In the genomic region with DNA sequence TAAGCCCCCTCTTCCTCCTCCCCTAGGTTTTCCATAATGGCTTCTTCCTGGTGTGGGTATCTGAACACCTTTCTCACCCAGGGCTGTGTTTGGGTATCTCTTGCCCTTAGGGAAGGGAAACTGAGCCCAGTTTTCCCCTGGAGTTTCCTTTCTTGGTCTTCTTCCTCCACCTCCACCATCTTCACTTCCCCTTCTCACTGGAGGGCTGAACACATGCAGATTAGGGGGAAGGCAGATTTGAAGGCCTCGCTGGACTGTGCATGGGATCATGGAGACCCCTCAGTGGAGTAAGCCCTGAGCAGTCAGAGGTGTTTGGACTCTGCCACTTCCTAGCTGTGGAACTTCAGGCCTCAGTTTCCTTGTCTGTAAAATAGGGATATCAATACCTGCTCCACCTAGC, we compare ENCODE assay signal across 1 cellular context.
A peak's percentile ranks its signal among the peaks of the same experiment; 100 is the strongest.
TF ChIP-seq lines count a peak whose summit lies in the region.

No MANE protein-coding gene starts in this region.

TF ChIP-seq in HepG2, 621 proteins besides CTCF, POLR2A, EP300 and RAD21:
- TF ChIP-seq FOXP1 (IDR thresholded peaks at IDR 0.05) (no peak), FOXP1 (CRISPR knock-in tag; IDR thresholded peaks at IDR 0.05) (no peak), SAP130 (CRISPR knock-in tag; IDR thresholded peaks at IDR 0.05; ENCODE audit: low read depth) (no peak), ZNF629 (CRISPR knock-in tag; conservative IDR thresholded peaks at IDR 0.05) (peak; percentile 52; the same call in 1 of the 2 replicates)
- TF ChIP-seq, protein P1, sequence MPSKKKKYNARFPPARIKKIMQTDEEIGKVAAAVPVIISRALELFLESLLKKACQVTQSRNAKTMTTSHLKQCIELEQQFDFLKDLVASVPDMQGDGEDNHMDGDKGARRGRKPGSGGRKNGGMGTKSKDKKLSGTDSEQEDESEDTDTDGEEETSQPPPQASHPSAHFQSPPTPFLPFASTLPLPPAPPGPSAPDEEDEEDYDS (CRISPR knock-in tag; IDR thresholded peaks at IDR 0.05) = no peak
- TF ChIP-seq, protein P2, sequence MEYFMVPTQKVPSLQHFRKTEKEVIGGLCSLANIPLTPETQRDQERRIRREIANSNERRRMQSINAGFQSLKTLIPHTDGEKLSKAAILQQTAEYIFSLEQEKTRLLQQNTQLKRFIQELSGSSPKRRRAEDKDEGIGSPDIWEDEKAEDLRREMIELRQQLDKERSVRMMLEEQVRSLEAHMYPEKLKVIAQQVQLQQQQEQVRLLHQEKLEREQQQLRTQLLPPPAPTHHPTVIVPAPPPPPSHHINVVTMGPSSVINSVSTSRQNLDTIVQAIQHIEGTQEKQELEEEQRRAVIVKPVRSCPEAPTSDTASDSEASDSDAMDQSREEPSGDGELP (IDR thresholded peaks at IDR 0.05; ENCODE audit: borderline replicate concordance, low read depth) = no peak
- TF ChIP-seq, protein P3, sequence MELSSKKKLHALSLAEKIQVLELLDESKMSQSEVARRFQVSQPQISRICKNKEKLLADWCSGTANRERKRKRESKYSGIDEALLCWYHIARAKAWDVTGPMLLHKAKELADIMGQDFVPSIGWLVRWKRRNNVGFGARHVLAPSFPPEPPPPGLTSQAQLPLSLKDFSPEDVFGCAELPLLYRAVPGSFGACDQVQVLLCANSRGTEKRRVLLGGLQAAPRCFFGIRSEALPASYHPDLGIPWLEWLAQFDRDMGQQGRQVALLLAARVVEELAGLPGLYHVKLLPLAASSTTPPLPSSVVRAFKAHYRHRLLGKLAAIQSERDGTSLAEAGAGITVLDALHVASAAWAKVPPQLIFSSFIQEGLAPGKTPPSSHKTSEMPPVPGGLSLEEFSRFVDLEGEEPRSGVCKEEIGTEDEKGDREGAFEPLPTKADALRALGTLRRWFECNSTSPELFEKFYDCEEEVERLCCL (CRISPR knock-in tag; IDR thresholded peaks at IDR 0.05; ENCODE audit: borderline replicate concordance) = no peak
